Comparison of ENCODE assay signal across 1 cellular context in the genomic region with DNA sequence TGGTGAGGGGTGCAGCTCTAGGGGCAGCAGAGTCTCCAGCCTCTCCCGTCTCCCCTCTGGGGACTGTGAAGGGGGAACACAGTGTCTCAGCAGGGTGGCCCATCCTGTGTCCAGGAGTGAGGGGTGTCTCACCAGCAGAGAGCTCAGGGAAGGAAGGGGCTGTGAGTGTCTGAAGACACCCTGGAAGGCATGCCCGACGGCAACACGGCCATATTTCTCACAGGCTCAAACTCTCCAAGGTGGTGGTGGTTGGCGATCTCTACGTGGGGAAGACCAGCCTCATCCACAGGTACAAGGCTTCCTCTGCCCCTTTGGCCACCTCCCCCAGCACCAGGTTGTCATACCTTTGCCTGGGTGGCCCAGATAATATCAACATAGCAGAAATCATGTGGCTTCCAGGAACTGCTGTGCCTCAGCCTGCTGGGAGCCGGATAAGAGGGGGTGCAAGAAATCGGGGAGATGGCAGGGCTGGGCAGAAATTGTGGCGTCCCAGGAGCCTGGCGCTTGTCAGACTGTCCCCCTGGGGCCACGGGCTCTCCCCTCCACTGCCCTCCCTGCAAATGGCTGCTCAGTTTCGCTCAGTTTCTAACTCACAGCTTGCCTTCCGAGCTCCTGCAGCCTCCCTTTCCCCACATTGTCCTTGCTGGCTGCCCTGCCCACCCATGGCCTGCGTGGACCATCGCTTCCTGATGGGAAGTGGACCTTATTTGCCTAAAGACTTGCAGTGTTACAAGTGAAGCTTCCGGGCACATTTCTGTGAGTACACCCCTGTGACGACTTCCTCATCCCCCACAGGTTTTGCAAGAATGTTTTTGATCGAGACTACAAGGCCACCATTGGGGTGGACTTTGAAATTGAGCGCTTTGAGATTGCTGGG.
A peak's percentile ranks its signal among the peaks of the same experiment; 100 is the strongest.
TF ChIP-seq lines count a peak whose summit lies in the region.

No MANE protein-coding gene starts in this region.

TF ChIP-seq in HepG2, 621 proteins besides CTCF, POLR2A, EP300 and RAD21 (continues in another document):
- TF ChIP-seq, protein P1, sequence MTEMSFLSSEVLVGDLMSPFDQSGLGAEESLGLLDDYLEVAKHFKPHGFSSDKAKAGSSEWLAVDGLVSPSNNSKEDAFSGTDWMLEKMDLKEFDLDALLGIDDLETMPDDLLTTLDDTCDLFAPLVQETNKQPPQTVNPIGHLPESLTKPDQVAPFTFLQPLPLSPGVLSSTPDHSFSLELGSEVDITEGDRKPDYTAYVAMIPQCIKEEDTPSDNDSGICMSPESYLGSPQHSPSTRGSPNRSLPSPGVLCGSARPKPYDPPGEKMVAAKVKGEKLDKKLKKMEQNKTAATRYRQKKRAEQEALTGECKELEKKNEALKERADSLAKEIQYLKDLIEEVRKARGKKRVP (CRISPR knock-in tag; IDR thresholded peaks at IDR 0.05): no peak
- TF ChIP-seq SOX6 (IDR thresholded peaks at IDR 0.05) (no peak), SOX6 (CRISPR knock-in tag; IDR thresholded peaks at IDR 0.05) (0 out of 2 replicates have a peak, but pooled peaks have one; percentile 33), ZNF451 (CRISPR knock-in tag; IDR thresholded peaks at IDR 0.05) (no peak), CCAR2 (optimal IDR thresholded peaks at IDR 0.05; ENCODE audit: low read depth, low read length) (no peak), NFIC (IDR thresholded peaks at IDR 0.05; ENCODE audit: low read length) (no peak), TBX2 (CRISPR knock-in tag; IDR thresholded peaks at IDR 0.05; ENCODE audit: borderline replicate concordance) (no peak; the same call in 1 of the 2 replicates), ZNF20 (CRISPR knock-in tag; IDR thresholded peaks at IDR 0.05) (no peak), SMC3 (IDR thresholded peaks at IDR 0.05; ENCODE audit: low read length) (0 out of 2 replicates have a peak, but pooled peaks have one; percentile 10), ZSCAN31 (CRISPR knock-in tag; IDR thresholded peaks at IDR 0.05; ENCODE audit: low read depth) (no peak), HNRNPUL1 (IDR thresholded peaks at IDR 0.05; ENCODE audit: low read depth, low read length) (no peak), SPEN (CRISPR knock-in tag; IDR thresholded peaks at IDR 0.05; ENCODE audit: low read depth) (peak; percentile 35; the same call in 1 of the 2 replicates), ZNF34 (CRISPR knock-in tag; IDR thresholded peaks at IDR 0.05; ENCODE audit: borderline replicate concordance) (no peak), KDM5A (IDR thresholded peaks at IDR 0.05; ENCODE audit: borderline replicate concordance, low read length) (0 out of 2 replicates have a peak, but pooled peaks have one; percentile 21), CREB1 (IDR thresholded peaks at IDR 0.05) (peak; percentile 53; the same call in 1 of the 2 replicates), CREB1 (CRISPR knock-in tag; IDR thresholded peaks at IDR 0.05) (peak; percentile 77), SALL2 (CRISPR knock-in tag; IDR thresholded peaks at IDR 0.05) (no peak), ETV5 (CRISPR knock-in tag; IDR thresholded peaks at IDR 0.05; ENCODE audit: borderline replicate concordance) (peak; percentile 70), SOX13 (IDR thresholded peaks at IDR 0.05) (no peak), SOX13 (CRISPR knock-in tag; conservative IDR thresholded peaks at IDR 0.05 in 1 of 2, IDR thresholded peaks at IDR 0.05 in 1 of 2) (peak in 1 of 2 experiments; percentile 13; a peak in 1 of 4 replicates), ZNF614 (CRISPR knock-in tag; IDR thresholded peaks at IDR 0.05; ENCODE audit: borderline replicate concordance) (0 out of 2 replicates have a peak, but pooled peaks have one; percentile 21), CEBPG (CRISPR knock-in tag; IDR thresholded peaks at IDR 0.05) (peak; percentile 75), FOXA3 (CRISPR knock-in tag; IDR thresholded peaks at IDR 0.05) (peak; percentile 72), ZNF484 (CRISPR knock-in tag; IDR thresholded peaks at IDR 0.05; ENCODE audit: borderline replicate concordance, low read depth) (no peak), MYC (CRISPR knock-in tag; IDR thresholded peaks at IDR 0.05; ENCODE audit: borderline replicate concordance) (peak; percentile 42; the same call in 1 of the 2 replicates), ZNF781 (CRISPR knock-in tag; IDR thresholded peaks at IDR 0.05; ENCODE audit: borderline replicate concordance, not compliant biosample characterization) (no peak), EHMT2 (IDR thresholded peaks at IDR 0.05; ENCODE audit: borderline replicate concordance, low read depth, low read length) (no peak), ZNF678 (CRISPR knock-in tag; IDR thresholded peaks at IDR 0.05) (no peak), MED1 (CRISPR knock-in tag; IDR thresholded peaks at IDR 0.05) (peak; percentile 68), HOXA3 (CRISPR knock-in tag; IDR thresholded peaks at IDR 0.05) (peak; percentile 71), THAP11 (CRISPR knock-in tag; IDR thresholded peaks at IDR 0.05) (peak; percentile 64; the same call in 1 of the 2 replicates), RCOR2 (CRISPR knock-in tag; IDR thresholded peaks at IDR 0.05) (0 out of 2 replicates have a peak, but pooled peaks have one; percentile 29), ZNF501 (CRISPR knock-in tag; IDR thresholded peaks at IDR 0.05) (no peak), ZBTB20 (CRISPR knock-in tag; IDR thresholded peaks at IDR 0.05; ENCODE audit: borderline replicate concordance, low read depth) (no peak), ZNF670 (CRISPR knock-in tag; IDR thresholded peaks at IDR 0.05; ENCODE audit: borderline replicate concordance) (no peak), PAXIP1 (CRISPR knock-in tag; conservative IDR thresholded peaks at IDR 0.05) (peak; percentile 80), YEATS2 (CRISPR knock-in tag; IDR thresholded peaks at IDR 0.05; ENCODE audit: borderline replicate concordance) (peak; percentile 46; the same call in 1 of the 2 replicates), FOXJ3 (CRISPR knock-in tag; IDR thresholded peaks at IDR 0.05; ENCODE audit: borderline replicate concordance) (no peak), NCOA5 (CRISPR knock-in tag; IDR thresholded peaks at IDR 0.05) (no peak), PHF20 (CRISPR knock-in tag; IDR thresholded peaks at IDR 0.05) (0 out of 2 replicates have a peak, but pooled peaks have one; percentile 18), CEBPB (IDR thresholded peaks at IDR 0.05; ENCODE audit: borderline replicate concordance, low read depth, low read length) (peak; percentile 74; the same call in 1 of the 2 replicates), NFRKB (IDR thresholded peaks at IDR 0.05) (no peak), ZNF713 (CRISPR knock-in tag; IDR thresholded peaks at IDR 0.05) (no peak)
- TF ChIP-seq, protein P2, sequence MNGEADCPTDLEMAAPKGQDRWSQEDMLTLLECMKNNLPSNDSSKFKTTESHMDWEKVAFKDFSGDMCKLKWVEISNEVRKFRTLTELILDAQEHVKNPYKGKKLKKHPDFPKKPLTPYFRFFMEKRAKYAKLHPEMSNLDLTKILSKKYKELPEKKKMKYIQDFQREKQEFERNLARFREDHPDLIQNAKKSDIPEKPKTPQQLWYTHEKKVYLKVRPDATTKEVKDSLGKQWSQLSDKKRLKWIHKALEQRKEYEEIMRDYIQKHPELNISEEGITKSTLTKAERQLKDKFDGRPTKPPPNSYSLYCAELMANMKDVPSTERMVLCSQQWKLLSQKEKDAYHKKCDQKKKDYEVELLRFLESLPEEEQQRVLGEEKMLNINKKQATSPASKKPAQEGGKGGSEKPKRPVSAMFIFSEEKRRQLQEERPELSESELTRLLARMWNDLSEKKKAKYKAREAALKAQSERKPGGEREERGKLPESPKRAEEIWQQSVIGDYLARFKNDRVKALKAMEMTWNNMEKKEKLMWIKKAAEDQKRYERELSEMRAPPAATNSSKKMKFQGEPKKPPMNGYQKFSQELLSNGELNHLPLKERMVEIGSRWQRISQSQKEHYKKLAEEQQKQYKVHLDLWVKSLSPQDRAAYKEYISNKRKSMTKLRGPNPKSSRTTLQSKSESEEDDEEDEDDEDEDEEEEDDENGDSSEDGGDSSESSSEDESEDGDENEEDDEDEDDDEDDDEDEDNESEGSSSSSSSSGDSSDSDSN (CRISPR knock-in tag; IDR thresholded peaks at IDR 0.05): 0 out of 2 replicates have a peak, but pooled peaks have one; percentile 43
- TF ChIP-seq, protein P3, sequence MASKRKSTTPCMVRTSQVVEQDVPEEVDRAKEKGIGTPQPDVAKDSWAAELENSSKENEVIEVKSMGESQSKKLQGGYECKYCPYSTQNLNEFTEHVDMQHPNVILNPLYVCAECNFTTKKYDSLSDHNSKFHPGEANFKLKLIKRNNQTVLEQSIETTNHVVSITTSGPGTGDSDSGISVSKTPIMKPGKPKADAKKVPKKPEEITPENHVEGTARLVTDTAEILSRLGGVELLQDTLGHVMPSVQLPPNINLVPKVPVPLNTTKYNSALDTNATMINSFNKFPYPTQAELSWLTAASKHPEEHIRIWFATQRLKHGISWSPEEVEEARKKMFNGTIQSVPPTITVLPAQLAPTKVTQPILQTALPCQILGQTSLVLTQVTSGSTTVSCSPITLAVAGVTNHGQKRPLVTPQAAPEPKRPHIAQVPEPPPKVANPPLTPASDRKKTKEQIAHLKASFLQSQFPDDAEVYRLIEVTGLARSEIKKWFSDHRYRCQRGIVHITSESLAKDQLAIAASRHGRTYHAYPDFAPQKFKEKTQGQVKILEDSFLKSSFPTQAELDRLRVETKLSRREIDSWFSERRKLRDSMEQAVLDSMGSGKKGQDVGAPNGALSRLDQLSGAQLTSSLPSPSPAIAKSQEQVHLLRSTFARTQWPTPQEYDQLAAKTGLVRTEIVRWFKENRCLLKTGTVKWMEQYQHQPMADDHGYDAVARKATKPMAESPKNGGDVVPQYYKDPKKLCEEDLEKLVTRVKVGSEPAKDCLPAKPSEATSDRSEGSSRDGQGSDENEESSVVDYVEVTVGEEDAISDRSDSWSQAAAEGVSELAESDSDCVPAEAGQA (IDR thresholded peaks at IDR 0.05; ENCODE audit: low read depth): 0 out of 2 replicates have a peak, but pooled peaks have one; percentile 67
- TF ChIP-seq, protein P3 (CRISPR knock-in tag; IDR thresholded peaks at IDR 0.05; ENCODE audit: borderline replicate concordance): no peak
- TF ChIP-seq, protein P4, sequence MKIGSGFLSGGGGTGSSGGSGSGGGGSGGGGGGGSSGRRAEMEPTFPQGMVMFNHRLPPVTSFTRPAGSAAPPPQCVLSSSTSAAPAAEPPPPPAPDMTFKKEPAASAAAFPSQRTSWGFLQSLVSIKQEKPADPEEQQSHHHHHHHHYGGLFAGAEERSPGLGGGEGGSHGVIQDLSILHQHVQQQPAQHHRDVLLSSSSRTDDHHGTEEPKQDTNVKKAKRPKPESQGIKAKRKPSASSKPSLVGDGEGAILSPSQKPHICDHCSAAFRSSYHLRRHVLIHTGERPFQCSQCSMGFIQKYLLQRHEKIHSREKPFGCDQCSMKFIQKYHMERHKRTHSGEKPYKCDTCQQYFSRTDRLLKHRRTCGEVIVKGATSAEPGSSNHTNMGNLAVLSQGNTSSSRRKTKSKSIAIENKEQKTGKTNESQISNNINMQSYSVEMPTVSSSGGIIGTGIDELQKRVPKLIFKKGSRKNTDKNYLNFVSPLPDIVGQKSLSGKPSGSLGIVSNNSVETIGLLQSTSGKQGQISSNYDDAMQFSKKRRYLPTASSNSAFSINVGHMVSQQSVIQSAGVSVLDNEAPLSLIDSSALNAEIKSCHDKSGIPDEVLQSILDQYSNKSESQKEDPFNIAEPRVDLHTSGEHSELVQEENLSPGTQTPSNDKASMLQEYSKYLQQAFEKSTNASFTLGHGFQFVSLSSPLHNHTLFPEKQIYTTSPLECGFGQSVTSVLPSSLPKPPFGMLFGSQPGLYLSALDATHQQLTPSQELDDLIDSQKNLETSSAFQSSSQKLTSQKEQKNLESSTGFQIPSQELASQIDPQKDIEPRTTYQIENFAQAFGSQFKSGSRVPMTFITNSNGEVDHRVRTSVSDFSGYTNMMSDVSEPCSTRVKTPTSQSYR (CRISPR knock-in tag; IDR thresholded peaks at IDR 0.05; ENCODE audit: borderline replicate concordance): peak; percentile 72; the same call in 1 of the 2 replicates
